ENCODE assay signal across 21 cellular contexts in genomic region chr3:186077466-186077865, GRCh38.
"Had no signal": no experiment of that assay in that cellular context is flagged by ENCODE, and none has a peak within 500 bp of the region (broad histone marks: within the 10 kb centered on the region; RNA-seq: fewer than 3 reads in every experiment).

No MANE protein-coding gene starts in this region.

- H3K4me1 Mint-ChIP-seq: memory B cell; mesothelial cell of epicardium; naive B cell; naive thymus-derived CD8-positive, alpha-beta T cell had no signal

- H3K27ac Mint-ChIP-seq: dendritic cell treated with granulocyte-macrophage colony-stimulating factor and Interleukin-4, amounts not matched to agents 40 ng/mL and 50 ng/mL, for 4 days; effector memory CD8-positive, alpha-beta T cell; endodermal cell; memory B cell; mesothelial cell of epicardium; naive B cell; naive thymus-derived CD8-positive, alpha-beta T cell had no signal

- ATAC-seq: effector memory CD8-positive, alpha-beta T cell; gastrocnemius medialis; heart right ventricle; left cardiac atrium; left lung; left ventricle myocardium superior; lower lobe of right lung; mucosa of descending colon; naive thymus-derived CD8-positive, alpha-beta T cell had no signal

- H3K9me3 ChIP-seq: colonic mucosa, esophagus muscularis mucosa, gastrocnemius medialis, mucosa of descending colon had no signal

- H3K4me3 ChIP-seq: colonic mucosa, esophagus muscularis mucosa, gastrocnemius medialis, heart right ventricle, left lung, lower lobe of right lung, mucosa of descending colon had no signal

- H3K4me1 ChIP-seq: colonic mucosa, esophagus muscularis mucosa, gastrocnemius medialis, left lung, lower lobe of right lung had no signal

- H3K27ac ChIP-seq: colonic mucosa, esophagus muscularis mucosa, gastrocnemius medialis, heart right ventricle, left lung, lower lobe of right lung had no signal

- DNase-seq: colonic mucosa; cortex of kidney; effector CD8-positive, alpha-beta T cell; effector memory CD8-positive, alpha-beta T cell; endodermal cell; foreskin melanocyte; gastrocnemius medialis; glutamatergic neuron; heart right ventricle; hippocampal formation; left cardiac atrium; left lung; left ventricle myocardium superior; lower lobe of right lung; mucosa of descending colon; naive B cell; naive thymus-derived CD8-positive, alpha-beta T cell had no signal

- H3K4me3 Mint-ChIP-seq: dendritic cell treated with granulocyte-macrophage colony-stimulating factor and Interleukin-4, amounts not matched to agents 40 ng/mL and 50 ng/mL, for 4 days; effector memory CD8-positive, alpha-beta T cell; endodermal cell; memory B cell; mesothelial cell of epicardium; naive B cell; naive thymus-derived CD8-positive, alpha-beta T cell had no signal

- H3K27me3 Mint-ChIP-seq: dendritic cell treated with granulocyte-macrophage colony-stimulating factor and Interleukin-4, amounts not matched to agents 40 ng/mL and 50 ng/mL, for 4 days; memory B cell had no signal

- H3K27me3 ChIP-seq: colonic mucosa, esophagus muscularis mucosa, gastrocnemius medialis, heart right ventricle, left lung had no signal

- H3K36me3 ChIP-seq: colonic mucosa had no signal

- H3K9me3 Mint-ChIP-seq: dendritic cell treated with granulocyte-macrophage colony-stimulating factor and Interleukin-4, amounts not matched to agents 40 ng/mL and 50 ng/mL, for 4 days had no signal
